ENCODE assay signal across 17 cellular contexts in genomic region chr2:44944952-44945612, GRCh38. TPM values are rescaled to one million over a fixed set of nuclear protein-coding genes. Genes with fewer than 3 reads are reported as not detected.
A peak's percentile ranks its signal among the peaks of the same experiment; 100 is the strongest.
DNase-seq lines count a peak whose midpoint lies in the region; ATAC-seq and TF ChIP-seq lines count a peak whose summit lies in the region.
"Had no signal": no experiment of that assay in that cellular context is flagged by ENCODE, and none has a peak within 500 bp of the region (broad histone marks: within the 10 kb centered on the region; RNA-seq: fewer than 3 reads in every experiment).

No MANE protein-coding gene starts in this region.

- no peaks in the 10 kb centered on the region for H3K36me3 Mint-ChIP-seq in central memory CD8-positive, alpha-beta T cell (ENCODE audit: insufficient read depth)
- H3K36me3 Mint-ChIP-seq in nephron progenitor cell (ENCODE audit: low read depth) (no peaks in the 10 kb centered on the region), Calu3 (ENCODE audit: insufficient read depth, unreplicated experiment) (peaks cover 18% of the 10 kb centered on the region)

- H3K9me3 ChIP-seq in BE2C, result no peaks in the 10 kb centered on the region
- H3K9me3 ChIP-seq: gastroesophageal sphincter, mucosa of descending colon had no signal

- BruUV-seq in Calu3 (replicated peaks; lab: Mats Ljungman, UMichigan), result no TSS peak

- peak; percentile 3 for DNase-seq in BE2C
- no peak for DNase-seq in H7
- DNase-seq in central memory CD8-positive, alpha-beta T cell (ENCODE audit: low spot score in 2 of 2), result no peak
- no peak for DNase-seq in nephron progenitor cell
- no peak for DNase-seq in dermis blood vessel endothelial cell
- DNase-seq in HCEC 1CT, result no peak
- DNase-seq in Calu3, result no peak
- no peak for DNase-seq in putamen (ENCODE audit: low spot score)
- DNase-seq: C1 segment of cervical spinal cord; effector memory CD4-positive, alpha-beta T cell; mucosa of descending colon; NCI-H2029; NCI-H774 had no signal

- TF ChIP-seq CTCF in BE2C (IDR thresholded peaks at IDR 0.05; ENCODE audit: low read depth, low read length) (no peak), nephron progenitor cell (IDR thresholded peaks at IDR 0.05) (no peak), Calu3 (IDR thresholded peaks at IDR 0.05; ENCODE audit: unreplicated experiment) (no peak)

- CTCF ChIA-PET in Calu3 (lab: Charles Lee), result no interaction called here

- peaks cover 39% of the 10 kb centered on the region for H3K4me1 Mint-ChIP-seq in central memory CD8-positive, alpha-beta T cell
- H3K4me1 Mint-ChIP-seq in nephron progenitor cell (peaks cover 24% of the 10 kb centered on the region), Calu3 (ENCODE audit: low read depth, unreplicated experiment) (peaks cover 22% of the 10 kb centered on the region)

- intact Hi-C loops in Calu3 (cut with micrococcal nuclease; ENCODE audit: unreplicated experiment), result no loop called here

- H3K27me3 Mint-ChIP-seq in central memory CD8-positive, alpha-beta T cell, result peaks cover 98% of the 10 kb centered on the region
- H3K27me3 Mint-ChIP-seq in nephron progenitor cell (ENCODE audit: low read depth, poor library complexity), result peaks cover 100% of the 10 kb centered on the region
- peaks cover 65% of the 10 kb centered on the region for H3K27me3 Mint-ChIP-seq in Calu3 (ENCODE audit: unreplicated experiment)

- peak overlapping the region; percentile 10 for H3K4me3 Mint-ChIP-seq in central memory CD8-positive, alpha-beta T cell
- H3K4me3 Mint-ChIP-seq in nephron progenitor cell (peak overlapping the region; percentile 31), Calu3 (ENCODE audit: low read depth, unreplicated experiment) (no peak overlapping the region)

- H3K9me3 Mint-ChIP-seq in central memory CD8-positive, alpha-beta T cell, result no peaks in the 10 kb centered on the region
- H3K9me3 Mint-ChIP-seq in nephron progenitor cell, result no peaks in the 10 kb centered on the region
- no peaks in the 10 kb centered on the region for H3K9me3 Mint-ChIP-seq in Calu3 (ENCODE audit: low read depth, unreplicated experiment)

- no peak overlapping the region for H3K27ac Mint-ChIP-seq in central memory CD8-positive, alpha-beta T cell (ENCODE audit: low read depth)
- H3K27ac Mint-ChIP-seq in nephron progenitor cell (no peak overlapping the region), Calu3 (ENCODE audit: unreplicated experiment) (no peak overlapping the region)

- peak overlapping the region; percentile 98 for H3K4me3 ChIP-seq in BE2C (ENCODE audit: low read depth, low read length)
- H3K4me3 ChIP-seq in H7 (ENCODE audit: insufficient read depth, low read depth, low read length), result peak overlapping the region; percentile 4; the same call in 1 of the 2 replicates
- H3K4me3 ChIP-seq: mucosa of descending colon had no signal

- H3K36me3 ChIP-seq in BE2C (peaks cover 34% of the 10 kb centered on the region), H7 (replicated peaks; ENCODE audit: control insufficient read depth, insufficient read depth, low read length) (no peaks in the 10 kb centered on the region)
- H3K36me3 ChIP-seq: gastroesophageal sphincter had no signal

- H3K27me3 ChIP-seq in BE2C (no peaks in the 10 kb centered on the region), H7 (ENCODE audit: control insufficient read depth, insufficient read depth, low read length) (peaks cover 96% of the 10 kb centered on the region)

- H3K4me1 ChIP-seq in BE2C, result peaks cover 8% of the 10 kb centered on the region

- no peak for ATAC-seq in central memory CD8-positive, alpha-beta T cell (replicated peaks; ENCODE audit: extremely low read depth, poor library complexity, severe bottlenecking)
- ATAC-seq: gastroesophageal sphincter, mucosa of descending colon, sciatic nerve had no signal

RNA-seq across cellular contexts. Expression of gene SIX3, which starts 3.6 kb away (rescaled TPM):
- 30.4 TPM for polyA plus RNA-seq in BE2C (2012; ENCODE audit: insufficient read depth, insufficient read length, low read depth)
- 1.7 and 3.0 TPM in 2 replicates for total RNA-seq in H7 (2014; rRNA removed; shearing (Covaris generic))
- not detected in 2 replicates for total RNA-seq in dermis blood vessel endothelial cell
- total RNA-seq in Calu3 (2022), result not detected in 2 replicates
- total RNA-seq: kidney epithelial cell, M059J, mucosa of descending colon, sciatic nerve had no signal
